In the genomic region with DNA sequence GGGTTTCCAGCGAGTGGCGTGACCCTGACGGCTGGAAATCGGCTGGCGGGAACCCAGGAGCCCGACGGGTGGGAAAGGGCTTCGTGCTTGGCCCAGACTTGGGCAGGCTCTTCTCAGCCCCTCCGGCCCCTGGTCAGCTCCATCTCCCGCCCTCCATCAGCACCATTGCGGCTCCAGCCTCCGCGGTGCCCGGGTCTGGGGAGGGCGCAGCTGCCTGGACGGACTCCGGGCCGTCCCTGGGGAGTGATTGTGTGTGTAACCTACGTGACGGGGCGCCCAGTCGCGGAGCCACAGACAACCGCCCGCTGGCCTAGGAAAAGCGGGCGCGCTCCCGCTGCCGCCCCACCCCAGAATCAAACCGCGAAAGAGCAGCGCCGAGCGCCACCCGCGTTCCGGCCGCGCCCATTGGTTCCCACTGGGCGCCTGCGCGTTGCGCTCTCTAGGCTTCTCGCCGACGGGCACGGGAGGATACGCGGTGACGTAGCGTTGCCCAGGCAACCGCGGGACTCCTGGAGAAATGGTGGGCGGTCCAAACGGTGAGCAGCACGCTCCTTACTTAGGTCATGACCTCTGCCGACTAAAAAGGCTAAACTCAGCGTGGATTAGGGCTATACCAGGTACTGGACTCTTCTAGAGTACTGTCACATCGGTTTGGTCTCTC, we compare ENCODE assay signal across 7 cellular contexts. TPM values are rescaled to one million over a fixed set of nuclear protein-coding genes. Genes with fewer than 3 reads are reported as not detected.
DNase-seq lines count a peak whose midpoint lies in the region; ATAC-seq, FAIRE-seq and TF ChIP-seq lines count a peak whose summit lies in the region.

A gene (minus strand): TSS at position 355 of the 661 bp plus-strand sequence. CDS start 394 bp downstream, outside the sequence.

- peak; percentile 99 for ATAC-seq in HG03039 (IDR thresholded peaks at IDR 0.05; ENCODE audit: unreplicated experiment)
- peak; percentile 96 for ATAC-seq in activated CD4-positive, CD25-positive, alpha-beta regulatory T cell treated with anti-CD3 and anti-CD28 coated beads, Interleukin-2, amount 50 U/mL, for 24 hours

- DNase-seq in NCI-H2107 treated with DMSO at 0.1 percent for 48 hours (lab: John Stamatoyannopoulos, UW; ENCODE audit: unreplicated experiment) (peak; percentile 73), cerebellum (ENCODE audit: low spot score) (peak; percentile 91), kidney (peak; percentile 97)
- DNase-seq in stimulated activated CD4-positive, alpha-beta T cell treated with anti-CD3 and anti-CD28 coated beads, Interleukin-15, amount 100 ng/mL, for 1 hour (ENCODE audit: low read depth in 1 of 2, low spot score in 1 of 2) = peak; percentile 61 to 83

- no peaks in the 10 kb centered on the region for H3K9me3 ChIP-seq in kidney (ENCODE audit: control insufficient read depth in 1 of 2, low read length in 2 of 2)

- TF ChIP-seq CTCF in kidney (IDR thresholded peaks at IDR 0.05; ENCODE audit: borderline replicate concordance, extremely low read depth, insufficient read depth) = no peak

- H3K9ac ChIP-seq in kidney (ENCODE audit: low read length in 2 of 2) = peak within 1 kb of the TSS in 1 of 2 donors; percentile 41

- peak within 1 kb of the TSS; percentile 58 to 65 for H3K4me3 ChIP-seq in kidney (ENCODE audit: low read length in 2 of 2)

- H3K4me1 ChIP-seq in kidney (ENCODE audit: control insufficient read depth in 1 of 2, insufficient read depth in 1 of 2, low read depth in 1 of 2, low read length in 2 of 2) = no peaks in the 10 kb centered on the region

- no peak for FAIRE-seq in kidney (lab: Jason Lieb, UNC)

- H3K27ac ChIP-seq in kidney (ENCODE audit: low read depth in 2 of 2, low read length in 2 of 2) = peak within 1 kb of the TSS in 1 of 2 donors; percentile 1

- intact Hi-C loops in kidney (cut with DNase I) = no loop called here

- TF ChIP-seq POLR2A in GM18526 (IDR thresholded peaks at IDR 0.05; ENCODE audit: extremely low read depth, insufficient read length) = peak; percentile 85

- no peaks in the 10 kb centered on the region for H3K36me3 ChIP-seq in kidney (ENCODE audit: control insufficient read depth in 1 of 2, insufficient read depth in 2 of 2, low read length in 2 of 2)

RNA-seq across cellular contexts. Expression of the gene that starts here (rescaled TPM):
- total RNA-seq in cerebellum = 3.6 TPM
- 3.2 TPM for total RNA-seq in kidney
- 0.73 TPM for polyA plus RNA-seq in kidney (ENCODE audit: insufficient read depth, low read depth, low replicate concordance)
